Comparison of ENCODE assay signal across 8 cellular contexts in the genomic region with DNA sequence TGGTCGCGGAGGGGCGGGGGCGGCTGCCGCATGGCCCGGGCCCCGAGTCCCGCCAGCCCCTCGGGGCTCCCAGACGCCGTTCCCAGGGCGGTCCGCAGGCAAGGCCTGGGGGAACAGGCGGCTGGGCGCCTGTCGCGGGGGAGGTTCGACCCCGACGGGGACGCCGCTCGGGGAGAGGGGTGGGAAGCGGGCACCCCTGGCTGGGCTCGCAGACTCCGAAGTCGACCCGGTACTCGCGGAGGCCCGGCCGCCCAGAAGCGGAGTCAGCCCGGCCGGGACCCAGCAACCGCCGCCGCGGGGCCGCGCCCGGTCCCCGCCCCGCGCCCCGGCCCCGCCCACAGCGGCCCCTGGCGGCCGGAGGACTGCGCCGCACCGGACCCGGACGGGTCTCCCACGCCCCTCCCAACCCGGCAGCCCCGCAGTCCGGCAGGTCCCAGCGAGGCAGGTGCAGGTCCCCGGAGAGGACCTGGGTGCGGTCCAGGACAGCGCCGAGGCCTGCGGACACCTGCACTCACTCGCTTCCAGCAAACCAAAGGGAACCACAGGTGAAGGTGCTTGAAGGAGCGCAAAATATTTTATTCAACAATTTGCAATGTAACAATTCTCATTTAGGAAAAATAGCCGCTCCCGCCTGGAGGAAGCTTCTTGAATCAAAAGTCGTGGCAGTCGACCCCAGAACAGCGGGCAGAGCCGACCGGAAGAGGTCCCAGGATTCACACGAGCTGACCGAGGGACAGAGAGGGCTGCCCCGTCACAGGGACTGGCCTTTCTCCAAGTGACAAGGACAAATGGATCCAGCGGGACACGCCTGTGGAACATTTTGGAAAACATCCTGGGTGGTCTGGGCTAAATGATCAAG. TPM values are rescaled to one million over a fixed set of nuclear protein-coding genes. Genes with fewer than 3 reads are reported as not detected.
A peak's percentile ranks its signal among the peaks of the same experiment; 100 is the strongest.
DNase-seq lines count a peak whose midpoint lies in the region; ATAC-seq and TF ChIP-seq lines count a peak whose summit lies in the region.

A gene with protein sequence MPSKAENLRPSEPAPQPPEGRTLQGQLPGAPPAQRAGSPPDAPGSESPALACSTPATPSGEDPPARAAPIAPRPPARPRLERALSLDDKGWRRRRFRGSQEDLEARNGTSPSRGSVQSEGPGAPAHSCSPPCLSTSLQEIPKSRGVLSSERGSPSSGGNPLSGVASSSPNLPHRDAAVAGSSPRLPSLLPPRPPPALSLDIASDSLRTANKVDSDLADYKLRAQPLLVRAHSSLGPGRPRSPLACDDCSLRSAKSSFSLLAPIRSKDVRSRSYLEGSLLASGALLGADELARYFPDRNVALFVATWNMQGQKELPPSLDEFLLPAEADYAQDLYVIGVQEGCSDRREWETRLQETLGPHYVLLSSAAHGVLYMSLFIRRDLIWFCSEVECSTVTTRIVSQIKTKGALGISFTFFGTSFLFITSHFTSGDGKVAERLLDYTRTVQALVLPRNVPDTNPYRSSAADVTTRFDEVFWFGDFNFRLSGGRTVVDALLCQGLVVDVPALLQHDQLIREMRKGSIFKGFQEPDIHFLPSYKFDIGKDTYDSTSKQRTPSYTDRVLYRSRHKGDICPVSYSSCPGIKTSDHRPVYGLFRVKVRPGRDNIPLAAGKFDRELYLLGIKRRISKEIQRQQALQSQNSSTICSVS (minus strand): TSS at position 296 of the 859 bp plus-strand sequence. CDS start 426 bp downstream, outside the sequence.

- WGBS in neuronal stem cell (ENCODE audit: extremely low coverage in 2 of 2, insufficient read length in 2 of 2, insufficient replicate concordance in 1 of 2), 2 donors = no CpG with 5 or more reads among the region's 79 CpGs

- no peak within 1 kb of the TSS for H3K4ac ChIP-seq in neuronal stem cell (ENCODE audit: low read length)

- no peaks in the 10 kb centered on the region for H3K9me3 ChIP-seq in CD4-positive, CD25-positive, alpha-beta regulatory T cell (ENCODE audit: control insufficient read depth in 2 of 2, low read length in 2 of 2)
- H3K9me3 ChIP-seq in neuronal stem cell (replicated peaks in 1 of 2; ENCODE audit: control insufficient read depth in 2 of 2, insufficient read depth in 1 of 2, low read depth in 1 of 2, low read length in 2 of 2) (no peaks in the 10 kb centered on the region), subcutaneous abdominal adipose tissue (ENCODE audit: control insufficient read depth in 5 of 5, low read length in 5 of 5) (no peaks in the 10 kb centered on the region)

- peak within 1 kb of the TSS; percentile 65 for H3K27ac ChIP-seq in CD4-positive, CD25-positive, alpha-beta regulatory T cell (ENCODE audit: insufficient read depth, low read length, poor library complexity, severe bottlenecking)
- peak within 1 kb of the TSS; percentile 76 for H3K27ac ChIP-seq in foreskin keratinocyte
- H3K27ac ChIP-seq in neuronal stem cell (replicated peaks; ENCODE audit: low read length) = no peak within 1 kb of the TSS
- no peak within 1 kb of the TSS for H3K27ac ChIP-seq in subcutaneous abdominal adipose tissue (ENCODE audit: low read depth, low read length)

- H3K27me3 ChIP-seq in CD4-positive, CD25-positive, alpha-beta regulatory T cell (ENCODE audit: control insufficient read depth, insufficient read depth, low read length) = no peaks in the 10 kb centered on the region
- H3K27me3 ChIP-seq in foreskin keratinocyte = no peaks in the 10 kb centered on the region
- no peaks in the 10 kb centered on the region for H3K27me3 ChIP-seq in neuronal stem cell (ENCODE audit: control insufficient read depth in 3 of 3, insufficient read depth in 3 of 3, low read depth in 1 of 3, low read length in 3 of 3)
- H3K27me3 ChIP-seq in subcutaneous abdominal adipose tissue (ENCODE audit: control insufficient read depth in 5 of 5, insufficient read depth in 4 of 5, low read length in 5 of 5) = no peaks in the 10 kb centered on the region

- H3K4me3 ChIP-seq in CD4-positive, CD25-positive, alpha-beta regulatory T cell (ENCODE audit: low read depth, low read length) = peak within 1 kb of the TSS; percentile 56
- H3K4me3 ChIP-seq in neuronal stem cell (ENCODE audit: low read length in 2 of 2) (peak within 1 kb of the TSS; percentile 87 to 96), subcutaneous abdominal adipose tissue (ENCODE audit: low read depth in 1 of 5, low read length in 5 of 5) (peak within 1 kb of the TSS in 4 of 5 donors; percentile 66 to 82 (median 76))

- peak within 1 kb of the TSS; percentile 95 for H3K4me2 ChIP-seq in neuronal stem cell (ENCODE audit: insufficient read depth, low read length, poor library complexity, severe bottlenecking)

- no peak within 1 kb of the TSS for H4K91ac ChIP-seq in neuronal stem cell (ENCODE audit: low read depth, low read length, poor library complexity)

- H3K4me3 Mint-ChIP-seq in CD4-positive, CD25-positive, alpha-beta regulatory T cell = peak within 1 kb of the TSS; percentile 87 to 95 (median 92)

- no peak within 1 kb of the TSS for H2BK12ac ChIP-seq in neuronal stem cell (ENCODE audit: low read length)

- peaks cover 0 to 32% (median 19%) of the 10 kb centered on the region in 4 donors for H3K4me1 Mint-ChIP-seq in CD4-positive, CD25-positive, alpha-beta regulatory T cell

- H3K23ac ChIP-seq in neuronal stem cell (ENCODE audit: low read depth, low read length, poor library complexity) = peak within 1 kb of the TSS; percentile 96

- no peak within 1 kb of the TSS for H2BK120ac ChIP-seq in neuronal stem cell (ENCODE audit: low read depth, low read length)

- peak within 1 kb of the TSS; percentile 89 for H3K14ac ChIP-seq in neuronal stem cell (ENCODE audit: low read length)

- ATAC-seq in CD4-positive, CD25-positive, alpha-beta regulatory T cell (ENCODE audit: low read depth in 2 of 2) = peak; percentile 82 to 85
- ATAC-seq in GM19328 (IDR thresholded peaks at IDR 0.05; ENCODE audit: unreplicated experiment) (peak; percentile 51), HG03565 (IDR thresholded peaks at IDR 0.05; ENCODE audit: unreplicated experiment) (peak; percentile 37), foreskin keratinocyte (peak; percentile 71)

- no peak within 1 kb of the TSS for H2BK15ac ChIP-seq in neuronal stem cell (ENCODE audit: low read length)

- peaks cover 18% of the 10 kb centered on the region for H3K79me1 ChIP-seq in neuronal stem cell (ENCODE audit: low read depth, low read length)

- peaks cover 24% of the 10 kb centered on the region for H3K36me3 ChIP-seq in CD4-positive, CD25-positive, alpha-beta regulatory T cell (ENCODE audit: control insufficient read depth, insufficient read depth, low read length)
- H3K36me3 ChIP-seq in neuronal stem cell (replicated peaks in 1 of 2; ENCODE audit: control insufficient read depth in 2 of 2, insufficient read depth in 2 of 2, low read length in 2 of 2) (peaks cover 35 to 80% of the 10 kb centered on the region in 2 donors), subcutaneous abdominal adipose tissue (ENCODE audit: control insufficient read depth in 5 of 5, insufficient read depth in 5 of 5, low read length in 5 of 5) (peaks cover 0 to 50% (median 41%) of the 10 kb centered on the region in 5 donors)

- peak within 1 kb of the TSS; percentile 96 for H3K18ac ChIP-seq in neuronal stem cell (ENCODE audit: low read length)

- peaks cover 4% of the 10 kb centered on the region for H3K27me3 Mint-ChIP-seq in CD4-positive, CD25-positive, alpha-beta regulatory T cell

- H2AK5ac ChIP-seq in neuronal stem cell (ENCODE audit: low read depth, low read length) = peak within 1 kb of the TSS; percentile 47

- peaks cover 33% of the 10 kb centered on the region for H3K4me1 ChIP-seq in CD4-positive, CD25-positive, alpha-beta regulatory T cell (ENCODE audit: control insufficient read depth, insufficient read depth, low read length, poor library complexity, severe bottlenecking)
- H3K4me1 ChIP-seq in foreskin keratinocyte (peaks cover 8% of the 10 kb centered on the region), neuronal stem cell (ENCODE audit: control insufficient read depth in 2 of 2, insufficient read depth in 1 of 2, low read depth in 1 of 2, low read length in 2 of 2) (peaks cover 8 to 17% of the 10 kb centered on the region in 2 donors), subcutaneous abdominal adipose tissue (ENCODE audit: control insufficient read depth in 5 of 5, insufficient read depth in 5 of 5, low read length in 5 of 5) (peaks cover 9 to 66% (median 51%) of the 10 kb centered on the region in 5 donors)

- no peak within 1 kb of the TSS for H4K8ac ChIP-seq in neuronal stem cell (ENCODE audit: low read depth, low read length)

- H2BK5ac ChIP-seq in neuronal stem cell (ENCODE audit: low read length) = peak within 1 kb of the TSS; percentile 90

- H3K36me3 Mint-ChIP-seq in CD4-positive, CD25-positive, alpha-beta regulatory T cell = peaks cover 22% of the 10 kb centered on the region

- peak within 1 kb of the TSS; percentile 92 for H3K9ac ChIP-seq in neuronal stem cell (ENCODE audit: low read depth, low read length, poor library complexity)
- H3K9ac ChIP-seq in subcutaneous abdominal adipose tissue (ENCODE audit: low read length in 5 of 5) = peak within 1 kb of the TSS in 4 of 5 donors; percentile 73 to 83 (median 80)

- peak within 1 kb of the TSS; percentile 97 for H2AFZ ChIP-seq in neuronal stem cell (ENCODE audit: low read length)

- peak; percentile 65 for TF ChIP-seq CTCF in foreskin keratinocyte (conservative IDR thresholded peaks at IDR 0.05)

- peak; percentile 73 to 84 (median 76) for DNase-seq in CD4-positive, CD25-positive, alpha-beta regulatory T cell
- peak; percentile 79 for DNase-seq in RKO (ENCODE audit: low spot score)
- DNase-seq in activated effector memory CD4-positive, alpha-beta T cell treated with anti-CD3 and anti-CD28 coated beads, Interleukin-2, amount 50 U/mL, for 16 hours = peak; percentile 94
- DNase-seq in foreskin keratinocyte = peak in 1 of 2 donors; percentile 45
- peak; percentile 81 for DNase-seq in neuronal stem cell (ENCODE audit: low spot score)

- peak within 1 kb of the TSS in 1 of 3 donors; percentile 79 for H3K27ac Mint-ChIP-seq in CD4-positive, CD25-positive, alpha-beta regulatory T cell

- H3K9me3 Mint-ChIP-seq in CD4-positive, CD25-positive, alpha-beta regulatory T cell = peaks cover 0 to 2% (median 0%) of the 10 kb centered on the region in 7 donors

RNA-seq across cellular contexts. Expression of the gene that starts here (rescaled TPM):
- total RNA-seq in CD4-positive, CD25-positive, alpha-beta regulatory T cell = 30.3 TPM
- 1 to 10 TPM; 1.9 to 4.4 (median 2.3) TPM for polyA plus RNA-seq in CD4-positive, CD25-positive, alpha-beta regulatory T cell
- 11.5 and 12.6 TPM in 2 replicates for total RNA-seq in foreskin keratinocyte
- 10.1 and 10.3 TPM in 2 replicates for polyA plus RNA-seq in foreskin keratinocyte
- polyA plus RNA-seq in neuronal stem cell (2013, experiment 1 of 2) = 17.9 TPM
- polyA plus RNA-seq in neuronal stem cell (2013, experiment 2 of 2) = 17.2 TPM

Comparison
In these comparisons a context has a peak if more than half of its experiments do, and no peak if none do; other contexts are left out.
1. H3K27ac ChIP-seq: peak in CD4-positive, CD25-positive, alpha-beta regulatory T cell (single experiment) and foreskin keratinocyte (single experiment); none in neuronal stem cell (single experiment) and subcutaneous abdominal adipose tissue (single experiment).
2. Peak in every context shown above with its lines, with median percentiles within 50 percentile points of each other: ATAC-seq and H3K4me3 ChIP-seq.